ENCODE assay signal across 22 cellular contexts in genomic region chr6:157089851-157090250, GRCh38.
DNase-seq lines count a peak whose midpoint lies in the region; ATAC-seq and TF ChIP-seq lines count a peak whose summit lies in the region.
"Had no signal": no experiment of that assay in that cellular context is flagged by ENCODE, and none has a peak within 500 bp of the region (broad histone marks: within the 10 kb centered on the region; RNA-seq: fewer than 3 reads in every experiment).

No MANE protein-coding gene starts in this region.

- DNase-seq in AG08395 (ENCODE audit: low spot score) (peak; percentile 48), endodermal cell (peak; percentile 79), NCI-H2029 (lab: John Stamatoyannopoulos, UW) (no peak)
- DNase-seq: colonic mucosa; hippocampal formation; natural killer cell; NCI-H2107; NCI-H524; psoas muscle; stimulated activated CD4-positive, alpha-beta T cell treated with anti-CD3 and anti-CD28 coated beads, Interleukin-2, amount 100 ng/mL, for 24 hours; stimulated activated naive CD4-positive, alpha-beta T cell; SW 1271 had no signal

- H3K27ac ChIP-seq in HUES48 (ENCODE audit: low read depth, low read length) (peak overlapping the region; percentile 93), endodermal cell (ENCODE audit: low read depth, low read length) (peak overlapping the region; percentile 84), iPS-20b (ENCODE audit: low read length) (no peak overlapping the region)
- H3K27ac ChIP-seq: BLaER1 treated with 17β-estradiol and CSF1 and Interleukin-3, amounts not matched to agents 10 nM and 100 nM; colonic mucosa; foreskin keratinocyte; psoas muscle; thoracic aorta had no signal

- no peaks in the 10 kb centered on the region for H3K9me3 Mint-ChIP-seq in endodermal cell
- H3K9me3 Mint-ChIP-seq: activated T-helper 1 cell treated with anti-CD3 and anti-CD28 coated beads, Interleukin-12 subunit alpha, Interleukin-12 subunit beta, Interleukin-2, Interleukin-4 antibody, amounts not matched to agents 30 ng/mL and 10 ng/mL and 1 ng/mL, durations not matched to agents 14 hours and 24 hours and 36 hours; natural killer cell had no signal

- no peak for TF ChIP-seq CTCF in endodermal cell (conservative IDR thresholded peaks at IDR 0.05)

- peaks cover 50% of the 10 kb centered on the region for H3K4me1 ChIP-seq in HUES48 (ENCODE audit: control insufficient read depth, insufficient read depth, low read length)
- peaks cover 18% of the 10 kb centered on the region for H3K4me1 ChIP-seq in endodermal cell (ENCODE audit: control insufficient read depth, insufficient read depth, low read length)
- H3K4me1 ChIP-seq in iPS-20b (ENCODE audit: insufficient read depth, low read length) = peaks cover 38% of the 10 kb centered on the region
- H3K4me1 ChIP-seq: colonic mucosa, foreskin keratinocyte had no signal

- no peaks in the 10 kb centered on the region for H3K27me3 Mint-ChIP-seq in endodermal cell (ENCODE audit: insufficient read depth)
- H3K27me3 Mint-ChIP-seq: activated naive CD8-positive, alpha-beta T cell had no signal

- H3K9ac ChIP-seq in HUES48 (ENCODE audit: low read depth, low read length) = peak overlapping the region; percentile 64
- H3K9ac ChIP-seq in endodermal cell (ENCODE audit: extremely low read depth, low read length, poor library complexity, severe bottlenecking) = peak overlapping the region; percentile 33
- peak overlapping the region; percentile 41; the same call in 1 of the 2 replicates for H3K9ac ChIP-seq in iPS-20b (ENCODE audit: low read depth, low read length)
- H3K9ac ChIP-seq: BLaER1 treated with 17β-estradiol and CSF1 and Interleukin-3, amounts not matched to agents 10 nM and 100 nM had no signal

- peaks cover 8% of the 10 kb centered on the region for H3K36me3 Mint-ChIP-seq in endodermal cell (ENCODE audit: low read depth)

- no peaks in the 10 kb centered on the region for H3K27me3 ChIP-seq in HUES48 (ENCODE audit: control insufficient read depth, insufficient read depth, low read length)
- H3K27me3 ChIP-seq in endodermal cell (ENCODE audit: control insufficient read depth, insufficient read depth, low read length, poor library complexity, severe bottlenecking) = no peaks in the 10 kb centered on the region
- H3K27me3 ChIP-seq in iPS-20b (ENCODE audit: insufficient read depth, low read length) = no peaks in the 10 kb centered on the region
- H3K27me3 ChIP-seq: BLaER1 treated with 17β-estradiol and CSF1 and Interleukin-3, amounts not matched to agents 10 nM and 100 nM; colonic mucosa; foreskin keratinocyte had no signal

- H3K4me1 Mint-ChIP-seq in endodermal cell = peaks cover 45% of the 10 kb centered on the region

- H3K4me3 Mint-ChIP-seq in endodermal cell = peak overlapping the region; percentile 22
- H3K4me3 Mint-ChIP-seq: activated naive CD8-positive, alpha-beta T cell; activated T-helper 1 cell treated with anti-CD3 and anti-CD28 coated beads, Interleukin-12 subunit alpha, Interleukin-12 subunit beta, Interleukin-2, Interleukin-4 antibody, amounts not matched to agents 30 ng/mL and 10 ng/mL and 1 ng/mL, durations not matched to agents 14 hours and 24 hours and 36 hours; natural killer cell had no signal

- H3K4me3 ChIP-seq in HUES48 (ENCODE audit: low read depth, low read length) (peak overlapping the region; percentile 42), endodermal cell (ENCODE audit: low read length) (no peak overlapping the region), iPS-20b (ENCODE audit: low read length) (peak overlapping the region; percentile 33; the same call in 1 of the 2 replicates)
- H3K4me3 ChIP-seq: BLaER1 treated with 17β-estradiol and CSF1 and Interleukin-3, amounts not matched to agents 10 nM and 100 nM; colonic mucosa; psoas muscle; thoracic aorta had no signal

- H3K9me3 ChIP-seq in HUES48 (ENCODE audit: control insufficient read depth, insufficient read depth, low read length) (no peaks in the 10 kb centered on the region), endodermal cell (ENCODE audit: control insufficient read depth, low read length) (no peaks in the 10 kb centered on the region), iPS-20b (ENCODE audit: insufficient read depth, low read depth, low read length) (no peaks in the 10 kb centered on the region)
- H3K9me3 ChIP-seq: colonic mucosa, psoas muscle, thoracic aorta had no signal

- 45 to 56% methylated on average over 5 to 9 of the region's 9 CpGs for WGBS in endodermal cell (ENCODE audit: insufficient coverage in 1 of 2, insufficient read length in 1 of 2), 2 experiments

- H3K36me3 ChIP-seq in HUES48 (ENCODE audit: control insufficient read depth, insufficient read depth, low read length) (peaks cover 19% of the 10 kb centered on the region), endodermal cell (ENCODE audit: control insufficient read depth, insufficient read depth, low read length) (peaks cover 33% of the 10 kb centered on the region), iPS-20b (ENCODE audit: insufficient read depth, low read depth, low read length) (peaks cover 12% of the 10 kb centered on the region; the same call in 1 of the 2 replicates)
- H3K36me3 ChIP-seq: colonic mucosa had no signal

- H3K27ac Mint-ChIP-seq in endodermal cell = peak overlapping the region; percentile 80
- H3K27ac Mint-ChIP-seq: activated naive CD8-positive, alpha-beta T cell; activated T-helper 1 cell treated with anti-CD3 and anti-CD28 coated beads, Interleukin-12 subunit alpha, Interleukin-12 subunit beta, Interleukin-2, Interleukin-4 antibody, amounts not matched to agents 30 ng/mL and 10 ng/mL and 1 ng/mL, durations not matched to agents 14 hours and 24 hours and 36 hours had no signal

- ATAC-seq in GM21737 (IDR thresholded peaks at IDR 0.05; ENCODE audit: unreplicated experiment) (no peak), GM18519 (IDR thresholded peaks at IDR 0.05; ENCODE audit: low FRiP score, unreplicated experiment) (no peak), GM18907 (IDR thresholded peaks at IDR 0.05; ENCODE audit: unreplicated experiment) (no peak)
- ATAC-seq: foreskin keratinocyte, natural killer cell, psoas muscle had no signal
